ENCODE assay signal across 8 cellular contexts in the genomic region with DNA sequence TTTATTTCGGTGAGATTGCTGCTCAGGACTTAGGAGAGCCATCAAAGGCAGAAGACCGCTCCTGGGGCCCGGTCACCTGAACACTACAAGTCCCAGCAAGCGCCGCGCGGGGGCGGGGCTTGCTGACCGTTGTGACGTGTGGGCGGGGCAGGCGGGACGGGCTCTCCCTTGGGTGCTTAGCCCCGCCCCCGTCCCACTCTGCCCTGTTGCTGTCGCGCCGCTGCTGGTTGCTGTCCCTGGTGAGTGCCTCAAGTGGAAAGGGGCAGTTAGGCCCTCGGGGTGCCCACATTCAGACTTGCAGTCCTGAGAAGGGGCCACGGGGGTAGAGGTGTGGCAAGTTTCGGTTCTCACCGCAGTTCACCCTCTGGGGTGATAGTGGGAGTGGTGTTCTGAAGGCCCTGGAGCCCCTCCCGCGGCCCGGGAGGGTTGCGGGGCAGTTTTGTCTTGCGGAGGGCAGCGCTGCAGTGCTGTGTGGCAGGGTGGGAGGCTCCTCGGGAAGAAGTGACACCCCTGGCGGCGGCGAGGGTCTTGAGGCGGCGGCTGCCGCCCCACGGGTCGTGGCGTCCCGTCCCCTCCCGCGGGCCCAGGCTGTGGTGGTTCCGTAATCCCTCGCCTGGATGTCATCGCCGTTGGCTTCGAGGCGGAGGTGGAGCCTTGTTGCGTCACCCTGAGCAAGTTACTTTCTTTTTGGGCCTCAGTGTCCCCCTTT. TPM values are rescaled to one million over a fixed set of nuclear protein-coding genes. Genes with fewer than 3 reads are reported as not detected.
DNase-seq lines count a peak whose midpoint lies in the region; ATAC-seq and TF ChIP-seq lines count a peak whose summit lies in the region.

A gene with protein sequence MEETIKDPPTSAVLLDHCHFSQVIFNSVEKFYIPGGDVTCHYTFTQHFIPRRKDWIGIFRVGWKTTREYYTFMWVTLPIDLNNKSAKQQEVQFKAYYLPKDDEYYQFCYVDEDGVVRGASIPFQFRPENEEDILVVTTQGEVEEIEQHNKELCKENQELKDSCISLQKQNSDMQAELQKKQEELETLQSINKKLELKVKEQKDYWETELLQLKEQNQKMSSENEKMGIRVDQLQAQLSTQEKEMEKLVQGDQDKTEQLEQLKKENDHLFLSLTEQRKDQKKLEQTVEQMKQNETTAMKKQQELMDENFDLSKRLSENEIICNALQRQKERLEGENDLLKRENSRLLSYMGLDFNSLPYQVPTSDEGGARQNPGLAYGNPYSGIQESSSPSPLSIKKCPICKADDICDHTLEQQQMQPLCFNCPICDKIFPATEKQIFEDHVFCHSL (plus strand): TSS at position 196 of the 709 bp plus-strand sequence. CDS start 10,673 bp downstream, outside the sequence.

- intact Hi-C loops in testis (cut with DNase I; ENCODE audit: low total_unique reads) = no loop called here

- no peaks in the 10 kb centered on the region for H3K36me3 Mint-ChIP-seq in activated naive CD4-positive, alpha-beta T cell treated with anti-CD3 and anti-CD28 coated beads, Interleukin-2, amount 50 U/mL, for 24 hours

- H3K4me2 ChIP-seq in osteoblast (ENCODE audit: insufficient read depth, low read length) = peak within 1 kb of the TSS; percentile 87

- no peaks in the 10 kb centered on the region for H3K27me3 Mint-ChIP-seq in activated naive CD4-positive, alpha-beta T cell treated with anti-CD3 and anti-CD28 coated beads, Interleukin-2, amount 50 U/mL, for 24 hours

- H3K36me3 ChIP-seq in osteoblast (ENCODE audit: insufficient read depth, low read length) = peaks cover 4% of the 10 kb centered on the region
- no peaks in the 10 kb centered on the region for H3K36me3 ChIP-seq in testis (ENCODE audit: low read depth, missing control alignments)

- peak; percentile 43 for TF ChIP-seq POLR2A in testis (IDR thresholded peaks at IDR 0.05)

- H3K9me3 Mint-ChIP-seq in activated naive CD4-positive, alpha-beta T cell treated with anti-CD3 and anti-CD28 coated beads, Interleukin-2, amount 50 U/mL, for 24 hours = no peaks in the 10 kb centered on the region

- POLR2A ChIA-PET in GM10248 (lab: Yijun Ruan, JAX) = no interaction called here

- peak within 1 kb of the TSS; percentile 95 for H3K27ac Mint-ChIP-seq in activated naive CD4-positive, alpha-beta T cell treated with anti-CD3 and anti-CD28 coated beads, Interleukin-2, amount 50 U/mL, for 24 hours

- peaks cover 8% of the 10 kb centered on the region for H4K20me1 ChIP-seq in osteoblast (ENCODE audit: insufficient read depth, low read length)

- H3K27ac ChIP-seq in osteoblast (ENCODE audit: low read depth, low read length) (peak within 1 kb of the TSS; percentile 97), testis (peak within 1 kb of the TSS; percentile 87 to 96)

- peak within 1 kb of the TSS; percentile 100 for H3K4me3 ChIP-seq in osteoblast (ENCODE audit: insufficient read depth, low read length)
- H3K4me3 ChIP-seq in testis = peak within 1 kb of the TSS; percentile 88 to 89

- ATAC-seq in HG02588 (IDR thresholded peaks at IDR 0.05; ENCODE audit: unreplicated experiment) = peak; percentile 79

- no peaks in the 10 kb centered on the region for H3K27me3 ChIP-seq in osteoblast (ENCODE audit: insufficient read depth, low read length)
- no peaks in the 10 kb centered on the region for H3K27me3 ChIP-seq in testis

- TF ChIP-seq CTCF in GM10248 (IDR thresholded peaks at IDR 0.05; ENCODE audit: control extremely low read depth, extremely low read depth, low read depth, missing control alignments) (peak; percentile 8), osteoblast (IDR thresholded peaks at IDR 0.05; ENCODE audit: extremely low read depth, low read depth, low read length) (no peak), testis (IDR thresholded peaks at IDR 0.05) (peak in 2 of 3 experiments; percentile 18 to 20)

- H3K4me1 Mint-ChIP-seq in activated naive CD4-positive, alpha-beta T cell treated with anti-CD3 and anti-CD28 coated beads, Interleukin-2, amount 50 U/mL, for 24 hours = peaks cover 60% of the 10 kb centered on the region

- H2AFZ ChIP-seq in osteoblast (ENCODE audit: low read length) = peak within 1 kb of the TSS; percentile 98

- DNase-seq in GM10248 (ENCODE audit: extremely low spot score) = peak; percentile 96
- DNase-seq in NCI-H1105 (lab: John Stamatoyannopoulos, UW) = peak; percentile 85
- DNase-seq in SKM-1 (lab: John Stamatoyannopoulos, UW; ENCODE audit: unreplicated experiment) = peak; percentile 90
- peak; percentile 95 for DNase-seq in globus pallidus (ENCODE audit: low spot score)
- peak; percentile 96 for DNase-seq in osteoblast (ENCODE audit: insufficient read length, low spot score, missing footprints)
- peak; percentile 98 for DNase-seq in testis

- 0 to 1% methylated on average over 13 to 43 of the region's 48 CpGs for WGBS in testis, 2 donors

- CTCF ChIA-PET in GM10248 (lab: Yijun Ruan, JAX) = interaction anchor here (0.7 to 2.8 kb wide), 7 partner anchors 16 to 152 kb away, joined by 3 to 15 read pairs (median 4); no protein-coding TSS in a partner anchor

- H3K79me2 ChIP-seq in osteoblast (ENCODE audit: insufficient read depth, low read length) = peaks cover 49% of the 10 kb centered on the region

- H3K9me3 ChIP-seq in osteoblast (ENCODE audit: low read depth, low read length) (no peaks in the 10 kb centered on the region), testis (no peaks in the 10 kb centered on the region)

- peaks cover 10% of the 10 kb centered on the region for H3K4me1 ChIP-seq in osteoblast (ENCODE audit: insufficient read depth, low read length)
- peaks cover 10% of the 10 kb centered on the region for H3K4me1 ChIP-seq in testis

- peak within 1 kb of the TSS; percentile 92 for H3K4me3 Mint-ChIP-seq in activated naive CD4-positive, alpha-beta T cell treated with anti-CD3 and anti-CD28 coated beads, Interleukin-2, amount 50 U/mL, for 24 hours

RNA-seq across cellular contexts. Expression of the gene that starts here (rescaled TPM):
- total RNA-seq in osteoblast = 103 and 105 TPM in 2 replicates
- total RNA-seq in testis = 100 to 1,000 TPM; 117 to 153 TPM
- polyA plus RNA-seq in testis (ENCODE audit: insufficient read depth, low read depth, low replicate concordance) = 351 TPM

Comparison
In these comparisons a context has a peak if more than half of its experiments do, and no peak if none do; other contexts are left out.
1. Peak in every context shown above with its lines: DNase-seq, ATAC-seq, H3K4me3 ChIP-seq and H3K27ac ChIP-seq.